10 cellular contexts compared by ENCODE assay signal in the genomic region with DNA sequence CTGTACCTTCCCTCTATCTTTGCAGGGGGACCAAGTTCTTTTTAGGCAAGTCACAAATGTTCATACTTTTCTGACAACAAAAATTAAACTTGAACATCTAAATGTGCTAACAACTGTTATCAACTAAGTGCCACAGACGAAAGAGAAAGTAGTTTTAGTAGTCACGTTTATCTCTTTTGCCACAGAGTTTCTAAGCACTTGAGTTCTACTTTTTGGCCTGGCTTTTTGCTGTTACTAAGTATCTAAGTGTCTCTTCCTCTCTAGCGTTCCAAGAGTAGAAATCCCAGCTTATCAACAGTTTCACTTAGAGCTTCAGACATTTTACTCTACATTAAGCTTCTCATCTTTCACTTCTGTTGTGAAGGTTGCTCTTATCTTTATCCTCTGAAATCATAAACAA. TPM values are rescaled to one million over a fixed set of nuclear protein-coding genes. Genes with fewer than 3 reads are reported as not detected.
DNase-seq lines count a peak whose midpoint lies in the region; ATAC-seq lines count a peak whose summit lies in the region.
"Had no signal": no experiment of that assay in that cellular context is flagged by ENCODE, and none has a peak within 500 bp of the region (broad histone marks: within the 10 kb centered on the region; RNA-seq: fewer than 3 reads in every experiment).

No MANE protein-coding gene starts in this region.

- no peaks in the 10 kb centered on the region for H3K27me3 Mint-ChIP-seq in activated CD8-positive, alpha-beta memory T cell treated with anti-CD3 and anti-CD28 coated beads, Interleukin-2, amount 10 ng/mL, durations not matched to agents 7 days and 5 days
- H3K27me3 Mint-ChIP-seq in effector memory CD8-positive, alpha-beta T cell: no peaks in the 10 kb centered on the region

- H3K36me3 Mint-ChIP-seq in activated CD8-positive, alpha-beta memory T cell treated with anti-CD3 and anti-CD28 coated beads, Interleukin-2, amount 10 ng/mL, durations not matched to agents 7 days and 5 days: peaks cover 21% of the 10 kb centered on the region
- H3K36me3 Mint-ChIP-seq in effector memory CD8-positive, alpha-beta T cell (ENCODE audit: insufficient read depth): peaks cover 79% of the 10 kb centered on the region

- no peak overlapping the region for H3K4me3 ChIP-seq in skeletal muscle satellite cell (ENCODE audit: low read length)

- H3K36me3 ChIP-seq in skeletal muscle satellite cell (ENCODE audit: insufficient read depth, low read length): no peaks in the 10 kb centered on the region

- DNase-seq in activated CD8-positive, alpha-beta memory T cell treated with anti-CD3 and anti-CD28 coated beads, Interleukin-2, amount 10 ng/mL, durations not matched to agents 7 days and 5 days: no peak
- no peak for DNase-seq in activated CD8-positive, alpha-beta memory T cell treated with anti-CD3 and anti-CD28 coated beads, Interleukin-2, amount 50 U/mL, for 48 hours
- DNase-seq in OCI-M1 (lab: John Stamatoyannopoulos, UW) (peak; percentile 93), NCI-H1092 (lab: John Stamatoyannopoulos, UW) (no peak), Ammon's horn (ENCODE audit: low spot score) (no peak)
- DNase-seq in effector memory CD8-positive, alpha-beta T cell: no peak
- DNase-seq: activated CD4-positive, alpha-beta T cell treated with anti-CD3 and anti-CD28 coated beads, Interleukin-2, amount 50 U/mL, for 48 hours; NCI-H1417 treated with DMSO at 0.1 percent for 48 hours had no signal

- peak overlapping the region; percentile 73 for H3K27ac Mint-ChIP-seq in activated CD8-positive, alpha-beta memory T cell treated with anti-CD3 and anti-CD28 coated beads, Interleukin-2, amount 10 ng/mL, durations not matched to agents 7 days and 5 days
- H3K27ac Mint-ChIP-seq in effector memory CD8-positive, alpha-beta T cell: peak overlapping the region; percentile 66 to 82

- peak; percentile 55 for ATAC-seq in activated CD8-positive, alpha-beta memory T cell treated with anti-CD3 and anti-CD28 coated beads, Interleukin-2, amount 10 ng/mL, durations not matched to agents 7 days and 5 days
- ATAC-seq in effector memory CD8-positive, alpha-beta T cell (replicated peaks): no peak
- ATAC-seq in GM19452 (IDR thresholded peaks at IDR 0.05; ENCODE audit: unreplicated experiment): no peak

- no peak overlapping the region for H3K9ac ChIP-seq in skeletal muscle satellite cell (ENCODE audit: low read depth, low read length)

- peak overlapping the region; percentile 20 for H3K4me2 ChIP-seq in skeletal muscle satellite cell (ENCODE audit: low read length)

- H3K9me3 ChIP-seq in skeletal muscle satellite cell (replicated peaks; ENCODE audit: low read length): no peaks in the 10 kb centered on the region

- H3K27me3 ChIP-seq in skeletal muscle satellite cell (ENCODE audit: control insufficient read depth, insufficient read depth, low read length): no peaks in the 10 kb centered on the region

- no peaks in the 10 kb centered on the region for H3K9me3 Mint-ChIP-seq in activated CD8-positive, alpha-beta memory T cell treated with anti-CD3 and anti-CD28 coated beads, Interleukin-2, amount 10 ng/mL, durations not matched to agents 7 days and 5 days (ENCODE audit: low read depth)
- H3K9me3 Mint-ChIP-seq in effector memory CD8-positive, alpha-beta T cell: no peaks in the 10 kb centered on the region

- peaks cover 29% of the 10 kb centered on the region for H3K4me1 Mint-ChIP-seq in activated CD8-positive, alpha-beta memory T cell treated with anti-CD3 and anti-CD28 coated beads, Interleukin-2, amount 10 ng/mL, durations not matched to agents 7 days and 5 days
- H3K4me1 Mint-ChIP-seq in effector memory CD8-positive, alpha-beta T cell (ENCODE audit: low read depth in 2 of 2): peaks cover 15 to 44% of the 10 kb centered on the region in 2 donors

- no peaks in the 10 kb centered on the region for H3K4me1 ChIP-seq in skeletal muscle satellite cell (ENCODE audit: control insufficient read depth, insufficient read depth, low read length)

- CTCF ChIA-PET in activated CD8-positive, alpha-beta memory T cell treated with anti-CD3 and anti-CD28 coated beads, Interleukin-2, amount 10 ng/mL, durations not matched to agents 7 days and 5 days (lab: Charles Lee): interaction anchor here (0.7 kb wide), 1 partner anchor 321 kb away, joined by 3 read pairs; no protein-coding TSS in a partner anchor

- H3K4me3 Mint-ChIP-seq in activated CD8-positive, alpha-beta memory T cell treated with anti-CD3 and anti-CD28 coated beads, Interleukin-2, amount 10 ng/mL, durations not matched to agents 7 days and 5 days: peak overlapping the region; percentile 31
- H3K4me3 Mint-ChIP-seq in effector memory CD8-positive, alpha-beta T cell: peak overlapping the region; percentile 15 to 32

RNA-seq across cellular contexts. Expression of a gene that starts 34.3 kb away (rescaled TPM):
- 10 to 100 TPM; 72.5 to 77.9 TPM for total RNA-seq in activated CD8-positive, alpha-beta memory T cell treated with anti-CD3 and anti-CD28 coated beads, Interleukin-2, amount 10 ng/mL, durations not matched to agents 7 days and 5 days
- 3.9 and 5.3 TPM in 2 replicates for total RNA-seq in skeletal muscle satellite cell (2012; rRNA removed)

RNA-seq across cellular contexts. Expression of a gene that starts 58.0 kb away (rescaled TPM):
- 100 to 1,000 TPM; 147 to 173 TPM for total RNA-seq in activated CD8-positive, alpha-beta memory T cell treated with anti-CD3 and anti-CD28 coated beads, Interleukin-2, amount 10 ng/mL, durations not matched to agents 7 days and 5 days
- 15.2 and 16.2 TPM in 2 replicates for total RNA-seq in skeletal muscle satellite cell (2012; rRNA removed)
